1 cellular context compared by ENCODE assay signal in the genomic region with DNA sequence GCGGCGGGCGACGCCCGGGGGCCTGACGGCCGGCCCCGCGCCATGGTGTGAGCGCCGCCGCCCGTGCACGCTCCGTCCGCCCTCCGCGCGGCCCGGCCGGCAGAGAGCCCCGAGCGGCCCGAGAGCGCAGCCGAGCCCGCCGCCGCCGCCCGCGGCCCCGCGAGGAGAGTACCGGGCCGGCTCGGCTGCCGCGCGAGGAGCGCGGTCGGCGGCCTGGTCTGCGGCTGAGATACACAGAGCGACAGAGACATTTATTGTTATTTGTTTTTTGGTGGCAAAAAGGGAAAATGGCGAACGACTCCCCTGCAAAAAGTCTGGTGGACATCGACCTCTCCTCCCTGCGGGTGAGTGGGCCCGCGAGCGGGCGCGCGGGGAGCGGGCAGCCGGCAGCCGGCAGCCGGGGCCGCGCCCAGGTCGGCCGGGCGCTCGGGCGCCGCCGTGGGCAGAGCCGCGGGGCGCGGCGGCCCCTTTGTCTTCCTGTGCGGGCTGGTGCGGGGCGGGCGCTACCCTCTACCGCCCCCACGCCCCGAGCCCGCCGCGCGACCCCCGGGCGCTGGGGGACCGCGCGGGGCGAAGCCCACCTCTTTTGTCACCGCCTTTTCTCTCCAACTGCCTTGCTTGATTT.
TF ChIP-seq lines count a peak whose summit lies in the region.

No MANE protein-coding gene starts in this region.

TF ChIP-seq in liver, 16 proteins besides CTCF, POLR2A, EP300 and RAD21 (continued from another document):
- TF ChIP-seq, protein P1, sequence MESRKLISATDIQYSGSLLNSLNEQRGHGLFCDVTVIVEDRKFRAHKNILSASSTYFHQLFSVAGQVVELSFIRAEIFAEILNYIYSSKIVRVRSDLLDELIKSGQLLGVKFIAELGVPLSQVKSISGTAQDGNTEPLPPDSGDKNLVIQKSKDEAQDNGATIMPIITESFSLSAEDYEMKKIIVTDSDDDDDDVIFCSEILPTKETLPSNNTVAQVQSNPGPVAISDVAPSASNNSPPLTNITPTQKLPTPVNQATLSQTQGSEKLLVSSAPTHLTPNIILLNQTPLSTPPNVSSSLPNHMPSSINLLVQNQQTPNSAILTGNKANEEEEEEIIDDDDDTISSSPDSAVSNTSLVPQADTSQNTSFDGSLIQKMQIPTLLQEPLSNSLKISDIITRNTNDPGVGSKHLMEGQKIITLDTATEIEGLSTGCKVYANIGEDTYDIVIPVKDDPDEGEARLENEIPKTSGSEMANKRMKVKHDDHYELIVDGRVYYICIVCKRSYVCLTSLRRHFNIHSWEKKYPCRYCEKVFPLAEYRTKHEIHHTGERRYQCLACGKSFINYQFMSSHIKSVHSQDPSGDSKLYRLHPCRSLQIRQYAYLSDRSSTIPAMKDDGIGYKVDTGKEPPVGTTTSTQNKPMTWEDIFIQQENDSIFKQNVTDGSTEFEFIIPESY (IDR thresholded peaks at IDR 0.05): no peak
- TF ChIP-seq TAF1 (conservative IDR thresholded peaks at IDR 0.05): no peak
- TF ChIP-seq, protein P2, sequence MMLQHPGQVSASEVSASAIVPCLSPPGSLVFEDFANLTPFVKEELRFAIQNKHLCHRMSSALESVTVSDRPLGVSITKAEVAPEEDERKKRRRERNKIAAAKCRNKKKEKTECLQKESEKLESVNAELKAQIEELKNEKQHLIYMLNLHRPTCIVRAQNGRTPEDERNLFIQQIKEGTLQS (IDR thresholded peaks at IDR 0.05): no peak
- TF ChIP-seq HNF4A (conservative IDR thresholded peaks at IDR 0.05): no peak
- no peak for TF ChIP-seq EGR1 (IDR thresholded peaks at IDR 0.05; ENCODE audit: low read depth in 2 of 2)
- no peak for TF ChIP-seq RXRA (IDR thresholded peaks at IDR 0.05)
- TF ChIP-seq HNF4G (IDR thresholded peaks at IDR 0.05): no peak
- TF ChIP-seq YY1 (IDR thresholded peaks at IDR 0.05): no peak
- TF ChIP-seq, protein P3, sequence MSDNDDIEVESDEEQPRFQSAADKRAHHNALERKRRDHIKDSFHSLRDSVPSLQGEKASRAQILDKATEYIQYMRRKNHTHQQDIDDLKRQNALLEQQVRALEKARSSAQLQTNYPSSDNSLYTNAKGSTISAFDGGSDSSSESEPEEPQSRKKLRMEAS (IDR thresholded peaks at IDR 0.05): no peak
- no peak for TF ChIP-seq GABPA (IDR thresholded peaks at IDR 0.05 in 1 of 2, conservative IDR thresholded peaks at IDR 0.05 in 1 of 2)
- no peak for TF ChIP-seq SP1 (IDR thresholded peaks at IDR 0.05)
- TF ChIP-seq FOXA1 (IDR thresholded peaks at IDR 0.05): no peak
- TF ChIP-seq FOXA2 (IDR thresholded peaks at IDR 0.05): no peak
